18 cellular contexts compared by ENCODE assay signal in genomic region chr13:101618440-101619187, GRCh38.
DNase-seq lines count a peak whose midpoint lies in the region; ATAC-seq lines count a peak whose summit lies in the region.
"Had no signal": no experiment of that assay in that cellular context is flagged by ENCODE, and none has a peak within 500 bp of the region (broad histone marks: within the 10 kb centered on the region; RNA-seq: fewer than 3 reads in every experiment).

No MANE protein-coding gene starts in this region.

- peaks cover 11% of the 10 kb centered on the region for H3K4me1 Mint-ChIP-seq in activated naive CD8-positive, alpha-beta T cell treated with anti-CD3 and anti-CD28 coated beads, Interleukin-2, amount 50 U/mL, for 24 hours
- peaks cover 9% of the 10 kb centered on the region for H3K4me1 Mint-ChIP-seq in stimulated activated effector memory CD8-positive, alpha-beta T cell treated with anti-CD3 and anti-CD28 coated beads, Interleukin-12 subunit alpha, Interleukin-12 subunit beta, amount 100 ng/mL, for 72 hours
- H3K4me1 Mint-ChIP-seq: endodermal cell had no signal

- no peak overlapping the region for H3K27ac Mint-ChIP-seq in activated naive CD8-positive, alpha-beta T cell treated with anti-CD3 and anti-CD28 coated beads, Interleukin-2, amount 50 U/mL, for 24 hours
- no peak overlapping the region for H3K27ac Mint-ChIP-seq in stimulated activated effector memory CD8-positive, alpha-beta T cell treated with anti-CD3 and anti-CD28 coated beads, Interleukin-12 subunit alpha, Interleukin-12 subunit beta, amount 100 ng/mL, for 72 hours
- H3K27ac Mint-ChIP-seq: brain, endodermal cell, HFFc6, naive B cell had no signal

- no peaks in the 10 kb centered on the region for H3K9me3 Mint-ChIP-seq in activated naive CD8-positive, alpha-beta T cell treated with anti-CD3 and anti-CD28 coated beads, Interleukin-2, amount 50 U/mL, for 24 hours
- H3K9me3 Mint-ChIP-seq in stimulated activated effector memory CD8-positive, alpha-beta T cell treated with anti-CD3 and anti-CD28 coated beads, Interleukin-12 subunit alpha, Interleukin-12 subunit beta, amount 100 ng/mL, for 72 hours: no peaks in the 10 kb centered on the region
- H3K9me3 Mint-ChIP-seq: brain, endodermal cell, HFFc6 had no signal

- H3K36me3 Mint-ChIP-seq in activated naive CD8-positive, alpha-beta T cell treated with anti-CD3 and anti-CD28 coated beads, Interleukin-2, amount 50 U/mL, for 24 hours (ENCODE audit: low read depth): no peaks in the 10 kb centered on the region
- no peaks in the 10 kb centered on the region for H3K36me3 Mint-ChIP-seq in stimulated activated effector memory CD8-positive, alpha-beta T cell treated with anti-CD3 and anti-CD28 coated beads, Interleukin-12 subunit alpha, Interleukin-12 subunit beta, amount 100 ng/mL, for 72 hours
- H3K36me3 Mint-ChIP-seq: brain, naive B cell had no signal

- ATAC-seq in GM21529 (IDR thresholded peaks at IDR 0.05; ENCODE audit: unreplicated experiment) (peak; percentile 58), HG02588 (IDR thresholded peaks at IDR 0.05; ENCODE audit: unreplicated experiment) (no peak)
- peak; percentile 79 for ATAC-seq in activated naive CD8-positive, alpha-beta T cell treated with anti-CD3 and anti-CD28 coated beads, Interleukin-2, amount 50 U/mL, for 24 hours
- peak; percentile 75 for ATAC-seq in stimulated activated effector memory CD8-positive, alpha-beta T cell treated with anti-CD3 and anti-CD28 coated beads, Interleukin-12 subunit alpha, Interleukin-12 subunit beta, amount 100 ng/mL, for 72 hours
- ATAC-seq: Right ventricle myocardium inferior had no signal

- peak; percentile 11 for DNase-seq in stimulated activated CD4-positive, alpha-beta T cell treated with anti-CD3 and anti-CD28 coated beads, Interleukin-2, amount 100 ng/mL, for 4 hours (ENCODE audit: low read depth)
- no peak for DNase-seq in stimulated activated CD4-positive, alpha-beta T cell treated with anti-CD3 and anti-CD28 coated beads, Interleukin-4, amount 100 ng/mL, for 1 hour
- no peak for DNase-seq in activated naive CD8-positive, alpha-beta T cell treated with anti-CD3 and anti-CD28 coated beads, Interleukin-2, amount 50 U/mL, for 24 hours
- no peak for DNase-seq in stimulated activated effector memory CD8-positive, alpha-beta T cell treated with anti-CD3 and anti-CD28 coated beads, Interleukin-12 subunit alpha, Interleukin-12 subunit beta, amount 100 ng/mL, for 72 hours (ENCODE audit: low spot score in 2 of 2)
- DNase-seq in NCI-H2081 (lab: John Stamatoyannopoulos, UW): no peak
- DNase-seq in NCI-H2171 (lab: John Stamatoyannopoulos, UW): no peak
- DNase-seq: endodermal cell, HFFc6, mesendoderm, naive B cell, NCI-H1436, NCI-H69, sigmoid colon, upper lobe of left lung had no signal

- H3K27me3 Mint-ChIP-seq in activated naive CD8-positive, alpha-beta T cell treated with anti-CD3 and anti-CD28 coated beads, Interleukin-2, amount 50 U/mL, for 24 hours: peaks cover 2% of the 10 kb centered on the region

- H3K4me3 Mint-ChIP-seq in activated naive CD8-positive, alpha-beta T cell treated with anti-CD3 and anti-CD28 coated beads, Interleukin-2, amount 50 U/mL, for 24 hours: no peak overlapping the region
- no peak overlapping the region for H3K4me3 Mint-ChIP-seq in stimulated activated effector memory CD8-positive, alpha-beta T cell treated with anti-CD3 and anti-CD28 coated beads, Interleukin-12 subunit alpha, Interleukin-12 subunit beta, amount 100 ng/mL, for 72 hours
- H3K4me3 Mint-ChIP-seq: brain, endodermal cell, HFFc6, naive B cell had no signal
